ENCODE assay signal across 10 cellular contexts in the genomic region with DNA sequence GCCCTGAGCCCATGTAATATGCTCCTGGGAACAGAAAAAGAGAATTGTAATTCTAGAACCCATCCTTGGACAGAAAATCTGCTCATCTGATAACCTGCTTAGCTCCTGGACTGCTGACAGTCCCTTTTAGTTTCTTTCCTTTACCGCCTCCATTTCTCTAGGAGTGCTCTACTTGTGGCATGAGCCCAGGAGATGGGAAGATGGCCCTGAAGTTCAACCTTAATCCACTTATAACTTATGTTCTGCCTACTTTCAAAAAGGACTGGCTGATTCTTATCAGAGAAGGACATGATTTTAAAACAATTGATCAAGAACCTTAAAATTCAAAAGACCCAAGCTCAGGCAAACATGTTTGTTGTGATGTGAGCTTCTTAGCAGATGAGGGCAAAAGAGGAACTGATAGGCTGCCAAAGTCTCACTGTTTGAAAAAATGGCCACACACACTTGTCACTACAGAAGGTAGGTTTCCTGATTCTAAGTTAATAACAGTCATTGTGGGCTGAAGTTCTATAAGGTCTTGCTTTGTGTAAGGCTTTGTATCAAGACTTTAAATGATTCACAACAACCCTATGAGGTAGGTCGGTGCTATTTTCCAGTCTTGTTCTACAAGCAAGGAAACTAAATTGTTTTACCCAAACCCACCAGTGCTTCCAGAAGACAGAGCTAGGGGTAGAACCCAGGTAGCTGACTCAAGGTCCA.
A peak's percentile ranks its signal among the peaks of the same experiment; 100 is the strongest.
DNase-seq lines count a peak whose midpoint lies in the region; ATAC-seq and TF ChIP-seq lines count a peak whose summit lies in the region.
"Had no signal": no experiment of that assay in that cellular context is flagged by ENCODE, and none has a peak within 500 bp of the region (broad histone marks: within the 10 kb centered on the region; RNA-seq: fewer than 3 reads in every experiment).

No MANE protein-coding gene starts in this region.

- CTCF ChIA-PET in activated CD4-positive, alpha-beta T cell treated with anti-CD3 and anti-CD28 coated beads for 36 hours (lab: Charles Lee), result interaction anchor here (0.6 to 11.1 kb wide), 7 partner anchors 8 to 378 kb away, joined by 3 to 187 read pairs (median 5); no protein-coding TSS in a partner anchor
- CTCF ChIA-PET in RWPE1 (lab: Yijun Ruan, JAX), result interaction anchor here (0.5 to 2.1 kb wide), 5 partner anchors 11 to 623 kb away, joined by 3 to 6 read pairs (median 3); no protein-coding TSS in a partner anchor

- intact Hi-C loops in activated CD4-positive, alpha-beta T cell treated with anti-CD3 and anti-CD28 coated beads for 36 hours (cut with DNase I, micrococcal nuclease), result loop anchor here (1.0 to 5.0 kb wide), 4 partner anchors 28 to 326 kb away; a partner anchor contains a TSS

- peaks cover 92% of the 10 kb centered on the region for H3K4me1 Mint-ChIP-seq in activated CD4-positive, alpha-beta T cell treated with anti-CD3 and anti-CD28 coated beads for 36 hours
- peaks cover 43 to 80% of the 10 kb centered on the region in 2 donors for H3K4me1 Mint-ChIP-seq in stimulated activated naive B cell treated with anti-CD40 and anti-IgM and Interleukin-4, amounts not matched to agents 10 μg/mL and 1 μg/mL and 100 μg/mL, for 72 hours

- ATAC-seq in activated CD4-positive, alpha-beta T cell treated with anti-CD3 and anti-CD28 coated beads for 36 hours, result peak; percentile 70
- peak; percentile 68 for ATAC-seq in HG02840 (IDR thresholded peaks at IDR 0.05; ENCODE audit: low FRiP score, unreplicated experiment)
- ATAC-seq in stimulated activated naive B cell treated with anti-CD40 and anti-IgM and Interleukin-4, amounts not matched to agents 10 μg/mL and 1 μg/mL and 100 μg/mL, for 72 hours (replicated peaks), result peak; percentile 67 to 69
- ATAC-seq: A549, right cardiac atrium had no signal

- TF ChIP-seq CTCF in RWPE1 (conservative IDR thresholded peaks at IDR 0.05; ENCODE audit: low read depth), result no peak

- no peak for DNase-seq in activated CD4-positive, alpha-beta T cell treated with anti-CD3 and anti-CD28 coated beads for 36 hours
- no peak for DNase-seq in activated CD4-positive, alpha-beta T cell treated with anti-CD3 and anti-CD28 coated beads, Interleukin-2, amount 50 U/mL, for 4 hours
- DNase-seq in stimulated activated naive B cell treated with anti-CD40 and anti-IgM and Interleukin-4, amounts not matched to agents 10 μg/mL and 1 μg/mL and 100 μg/mL, for 72 hours, result peak; percentile 36
- DNase-seq in RWPE1 (ENCODE audit: low spot score) (no peak), NCI-H2081 treated with DMSO at 0.1 percent for 48 hours (lab: John Stamatoyannopoulos, UW) (no peak), ecto neural progenitor cell (ENCODE audit: low spot score) (no peak)
- DNase-seq: right cardiac atrium had no signal

- H3K27ac ChIP-seq in RWPE1, result no peak overlapping the region
- H3K27ac ChIP-seq: A549 had no signal

- H3K27me3 Mint-ChIP-seq in activated CD4-positive, alpha-beta T cell treated with anti-CD3 and anti-CD28 coated beads for 36 hours, result no peaks in the 10 kb centered on the region
- no peaks in the 10 kb centered on the region for H3K27me3 Mint-ChIP-seq in stimulated activated naive B cell treated with anti-CD40 and anti-IgM and Interleukin-4, amounts not matched to agents 10 μg/mL and 1 μg/mL and 100 μg/mL, for 72 hours

- H3K4me3 Mint-ChIP-seq in activated CD4-positive, alpha-beta T cell treated with anti-CD3 and anti-CD28 coated beads for 36 hours, result peak overlapping the region; percentile 61
- peak overlapping the region; percentile 5 to 59 for H3K4me3 Mint-ChIP-seq in stimulated activated naive B cell treated with anti-CD40 and anti-IgM and Interleukin-4, amounts not matched to agents 10 μg/mL and 1 μg/mL and 100 μg/mL, for 72 hours

- peak overlapping the region; percentile 99 for H3K27ac Mint-ChIP-seq in activated CD4-positive, alpha-beta T cell treated with anti-CD3 and anti-CD28 coated beads for 36 hours
- peak overlapping the region; percentile 98 for H3K27ac Mint-ChIP-seq in stimulated activated naive B cell treated with anti-CD40 and anti-IgM and Interleukin-4, amounts not matched to agents 10 μg/mL and 1 μg/mL and 100 μg/mL, for 72 hours

- TF ChIP-seq POLR2A in Raji (IDR thresholded peaks at IDR 0.05; ENCODE audit: insufficient read depth, low read depth, low read length), result peak; percentile 35

- H3K9me3 Mint-ChIP-seq in activated CD4-positive, alpha-beta T cell treated with anti-CD3 and anti-CD28 coated beads for 36 hours (ENCODE audit: low read depth), result peaks cover 7% of the 10 kb centered on the region
- peaks cover 4 to 5% of the 10 kb centered on the region in 2 donors for H3K9me3 Mint-ChIP-seq in stimulated activated naive B cell treated with anti-CD40 and anti-IgM and Interleukin-4, amounts not matched to agents 10 μg/mL and 1 μg/mL and 100 μg/mL, for 72 hours

- peaks cover 37% of the 10 kb centered on the region for H3K36me3 Mint-ChIP-seq in activated CD4-positive, alpha-beta T cell treated with anti-CD3 and anti-CD28 coated beads for 36 hours (ENCODE audit: low read depth)
- peaks cover 5 to 18% of the 10 kb centered on the region in 2 donors for H3K36me3 Mint-ChIP-seq in stimulated activated naive B cell treated with anti-CD40 and anti-IgM and Interleukin-4, amounts not matched to agents 10 μg/mL and 1 μg/mL and 100 μg/mL, for 72 hours

- POLR2A ChIA-PET in activated CD4-positive, alpha-beta T cell treated with anti-CD3 and anti-CD28 coated beads for 36 hours (lab: Charles Lee), result interaction anchor here (0.6 to 1.7 kb wide), 9 partner anchors 11 to 53 kb away, joined by 3 to 10 read pairs (median 5); no protein-coding TSS in a partner anchor
- POLR2A ChIA-PET in RWPE1 (lab: Yijun Ruan, JAX; ENCODE audit: low non-redundant PET), result interaction anchor here (0.6 kb wide), 1 partner anchor 13 kb away, joined by 3 read pairs; no protein-coding TSS in a partner anchor
